Comparison of ENCODE assay signal across 8 cellular contexts in genomic region chr1:176206006-176206960, GRCh38. TPM values are rescaled to one million over a fixed set of nuclear protein-coding genes. Genes with fewer than 3 reads are reported as not detected.
DNase-seq lines count a peak whose midpoint lies in the region; ATAC-seq and TF ChIP-seq lines count a peak whose summit lies in the region.

No MANE protein-coding gene starts in this region.

- intact Hi-C loops in naive thymus-derived CD4-positive, alpha-beta T cell (cut with micrococcal nuclease) = loop anchor here (2.0 to 5.0 kb wide), 5 partner anchors 39 to 1184 kb away; partner anchors contain the start of gene MRPS14 (in 1 of the 2)
- intact Hi-C loops in thyroid gland (cut with DNase I) = no loop called here

- H3K4me2 ChIP-seq in fibroblast of lung (ENCODE audit: extremely low read depth, insufficient read depth, low read length) = peak overlapping the region; percentile 97

- no peaks in the 10 kb centered on the region for H3K4me1 ChIP-seq in fibroblast of lung (ENCODE audit: control insufficient read depth, extremely low read depth, insufficient read depth, low read length)
- H3K4me1 ChIP-seq in naive thymus-derived CD4-positive, alpha-beta T cell (ENCODE audit: control insufficient read depth in 2 of 2, insufficient read depth in 2 of 2, low read length in 2 of 2) = peaks cover 10 to 24% of the 10 kb centered on the region in 2 donors
- peaks cover 26 to 28% of the 10 kb centered on the region in 2 donors for H3K4me1 ChIP-seq in thyroid gland

- TF ChIP-seq CTCF in fibroblast of lung (conservative IDR thresholded peaks at IDR 0.05 in 1 of 2, IDR thresholded peaks at IDR 0.05 in 1 of 2; ENCODE audit: low read depth in 1 of 2, low read length in 2 of 2) = no peak
- no peak for TF ChIP-seq CTCF in thyroid gland (IDR thresholded peaks at IDR 0.05)

- peak; percentile 35 for ATAC-seq in HG02642 (IDR thresholded peaks at IDR 0.05; ENCODE audit: poor library complexity, unreplicated experiment)
- ATAC-seq in naive thymus-derived CD4-positive, alpha-beta T cell = peak; percentile 14

- peak overlapping the region; percentile 95 for H3K27ac Mint-ChIP-seq in activated T-cell treated with anti-CD3 and anti-CD28 coated beads, Interleukin-2, amount 50 U/mL, for 24 hours
- peak overlapping the region; percentile 84 to 100 (median 96) for H3K27ac Mint-ChIP-seq in naive thymus-derived CD4-positive, alpha-beta T cell

- peaks cover 46% of the 10 kb centered on the region for H3K4me1 Mint-ChIP-seq in activated T-cell treated with anti-CD3 and anti-CD28 coated beads, Interleukin-2, amount 50 U/mL, for 24 hours (ENCODE audit: low read depth)
- peaks cover 23 to 64% (median 52%) of the 10 kb centered on the region in 7 donors for H3K4me1 Mint-ChIP-seq in naive thymus-derived CD4-positive, alpha-beta T cell

- no peak for TF ChIP-seq POLR2A in thyroid gland (IDR thresholded peaks at IDR 0.05)

- CTCF ChIA-PET in naive thymus-derived CD4-positive, alpha-beta T cell (lab: Charles Lee) = no interaction called here

- H3K36me3 ChIP-seq in fibroblast of lung (ENCODE audit: control insufficient read depth, insufficient read depth, low read length) (no peaks in the 10 kb centered on the region), thyroid gland (no peaks in the 10 kb centered on the region)
- no peaks in the 10 kb centered on the region for H3K36me3 ChIP-seq in naive thymus-derived CD4-positive, alpha-beta T cell (ENCODE audit: control insufficient read depth in 2 of 3, insufficient read depth in 3 of 3, low read length in 3 of 3)

- 0 to 3% methylated on average over 11 to 23 of the region's 58 CpGs for WGBS in thyroid gland, 2 donors

- DNase-seq in A172 (ENCODE audit: low spot score) = peak; percentile 40
- DNase-seq in GM04504 (ENCODE audit: low read depth) = peak; percentile 17
- peak; percentile 50 for DNase-seq in NCI-H146 treated with DMSO at 0.1 percent for 48 hours (lab: John Stamatoyannopoulos, UW; ENCODE audit: unreplicated experiment)
- no peak for DNase-seq in activated T-cell treated with anti-CD3 and anti-CD28 coated beads, Interleukin-2, amount 50 U/mL, for 24 hours
- peak; percentile 28 to 60 for DNase-seq in fibroblast of lung (ENCODE audit: low read depth in 2 of 2)
- DNase-seq in naive thymus-derived CD4-positive, alpha-beta T cell = peak in 3 of 9 donors; percentile 0 to 58 (median 51)
- peak; percentile 35 to 44 for DNase-seq in thyroid gland

- no peaks in the 10 kb centered on the region for H3K27me3 Mint-ChIP-seq in activated T-cell treated with anti-CD3 and anti-CD28 coated beads, Interleukin-2, amount 50 U/mL, for 24 hours
- H3K27me3 Mint-ChIP-seq in naive thymus-derived CD4-positive, alpha-beta T cell = peaks cover 0 to 3% (median 0%) of the 10 kb centered on the region in 5 donors

- peak overlapping the region; percentile 71 to 95 (median 78) for H3K4me3 ChIP-seq in fibroblast of lung (replicated peaks in 1 of 4; ENCODE audit: control extremely low read depth in 1 of 4, insufficient read depth in 1 of 4, low read depth in 3 of 4, low read length in 4 of 4)
- H3K4me3 ChIP-seq in naive thymus-derived CD4-positive, alpha-beta T cell (ENCODE audit: low read length) = peak overlapping the region; percentile 90
- H3K4me3 ChIP-seq in thyroid gland (replicated peaks in 1 of 3) = peak overlapping the region; percentile 68 to 91 (median 86)

- peak overlapping the region; percentile 95 for H2AFZ ChIP-seq in fibroblast of lung (ENCODE audit: low read length)

- POLR2A ChIA-PET in naive thymus-derived CD4-positive, alpha-beta T cell (lab: Charles Lee) = interaction anchor here (0.5 to 1.2 kb wide), 3 partner anchors 20 to 1416 kb away, joined by 3 read pairs; no protein-coding TSS in a partner anchor

- H4K20me1 ChIP-seq in fibroblast of lung (ENCODE audit: control insufficient read depth, extremely low read depth, insufficient read depth, low read length) = no peaks in the 10 kb centered on the region

- no peaks in the 10 kb centered on the region for H3K9me3 ChIP-seq in fibroblast of lung (ENCODE audit: control insufficient read depth, insufficient read depth, low read depth, low read length)
- no peaks in the 10 kb centered on the region for H3K9me3 ChIP-seq in naive thymus-derived CD4-positive, alpha-beta T cell (ENCODE audit: control insufficient read depth in 2 of 3, low read length in 3 of 3)
- H3K9me3 ChIP-seq in thyroid gland = no peaks in the 10 kb centered on the region

- H3K36me3 Mint-ChIP-seq in activated T-cell treated with anti-CD3 and anti-CD28 coated beads, Interleukin-2, amount 50 U/mL, for 24 hours (ENCODE audit: low read depth) = peaks cover 29% of the 10 kb centered on the region
- H3K36me3 Mint-ChIP-seq in naive thymus-derived CD4-positive, alpha-beta T cell = peaks cover 0 to 15% (median 6%) of the 10 kb centered on the region in 5 donors

- H3K9me3 Mint-ChIP-seq in activated T-cell treated with anti-CD3 and anti-CD28 coated beads, Interleukin-2, amount 50 U/mL, for 24 hours = no peaks in the 10 kb centered on the region
- H3K9me3 Mint-ChIP-seq in naive thymus-derived CD4-positive, alpha-beta T cell = peaks cover 0 to 4% (median 0%) of the 10 kb centered on the region in 11 donors

- H3K27me3 ChIP-seq in fibroblast of lung (ENCODE audit: control insufficient read depth, insufficient read depth, low read length) (no peaks in the 10 kb centered on the region), thyroid gland (no peaks in the 10 kb centered on the region)
- H3K27me3 ChIP-seq in naive thymus-derived CD4-positive, alpha-beta T cell (ENCODE audit: control insufficient read depth in 2 of 2, insufficient read depth in 2 of 2, low read length in 2 of 2) = no peaks in the 10 kb centered on the region

- peak overlapping the region; percentile 93 for H3K9ac ChIP-seq in fibroblast of lung (ENCODE audit: insufficient read depth, low read length)

- H3K4me3 Mint-ChIP-seq in activated T-cell treated with anti-CD3 and anti-CD28 coated beads, Interleukin-2, amount 50 U/mL, for 24 hours = peak overlapping the region; percentile 96
- H3K4me3 Mint-ChIP-seq in naive thymus-derived CD4-positive, alpha-beta T cell = peak overlapping the region; percentile 81 to 100 (median 96)

- H3K27ac ChIP-seq in fibroblast of lung (ENCODE audit: insufficient read depth, low read length) = peak overlapping the region; percentile 91
- H3K27ac ChIP-seq in naive thymus-derived CD4-positive, alpha-beta T cell (ENCODE audit: low read depth, low read length) = peak overlapping the region; percentile 81
- H3K27ac ChIP-seq in thyroid gland = peak overlapping the region; percentile 77 to 90 (median 87)

- peaks cover 57% of the 10 kb centered on the region for H3K79me2 ChIP-seq in fibroblast of lung (ENCODE audit: control insufficient read depth, insufficient read depth, low read length)

RNA-seq across cellular contexts. Expression of gene COP1, which starts 0.8 kb away (rescaled TPM):
- total RNA-seq in A172 (2014; rRNA removed; shearing (Covaris generic)) = 53.2 and 54.2 TPM in 2 replicates
- total RNA-seq in fibroblast of lung (43.1 and 48.1 TPM in 2 replicates), thyroid gland (100 to 1,000 TPM in 1 of 4 donors, 10 to 100 TPM in 3; 67.8 to 116 (median 78.5) TPM)
- polyA plus RNA-seq in fibroblast of lung = 36.6 and 42.0 TPM in 2 replicates
- polyA plus RNA-seq in fibroblast of lung (2012) = 24.0 and 24.1 TPM in 2 replicates
- 6.8 and 19.9 TPM in 2 replicates for polyA minus RNA-seq in fibroblast of lung (ENCODE audit: low replicate concordance)
- 10 to 100 TPM; 39.1 to 57.0 (median 43.9) TPM for total RNA-seq in naive thymus-derived CD4-positive, alpha-beta T cell
- 10 to 100 TPM; 39.9 to 44.9 TPM for polyA plus RNA-seq in naive thymus-derived CD4-positive, alpha-beta T cell
